19 cellular contexts compared by ENCODE assay signal in the genomic region with DNA sequence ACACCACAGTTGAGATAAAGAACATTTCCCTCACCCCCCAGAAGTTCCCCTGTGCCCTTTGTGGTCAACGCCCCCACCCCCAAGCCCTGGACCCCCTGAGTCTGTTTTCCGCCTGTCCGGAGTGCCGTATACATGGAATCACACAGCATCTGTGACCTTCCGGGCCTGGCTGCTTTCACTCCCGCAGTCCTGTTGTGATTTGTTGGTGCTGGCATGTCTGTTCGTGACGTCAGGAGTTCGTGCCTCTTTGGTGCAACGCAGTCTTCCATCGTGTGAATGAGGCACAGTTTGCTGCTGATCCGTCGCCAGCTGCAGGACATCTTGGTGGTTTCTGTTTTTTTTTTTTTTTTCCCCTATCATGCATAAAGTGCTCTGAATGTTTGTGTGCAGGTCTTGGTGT.
A peak's percentile ranks its signal among the peaks of the same experiment; 100 is the strongest.
DNase-seq lines count a peak whose midpoint lies in the region; ATAC-seq, FAIRE-seq and TF ChIP-seq lines count a peak whose summit lies in the region.
"Had no signal": no experiment of that assay in that cellular context is flagged by ENCODE, and none has a peak within 500 bp of the region (broad histone marks: within the 10 kb centered on the region; RNA-seq: fewer than 3 reads in every experiment).

No MANE protein-coding gene starts in this region.

- H3K9me3 Mint-ChIP-seq in chondrocyte (ENCODE audit: low read depth) (no peaks in the 10 kb centered on the region), nephron progenitor cell (peaks cover 3% of the 10 kb centered on the region)
- H3K9me3 Mint-ChIP-seq in natural killer cell treated with Interleukin-12 subunit alpha and Interleukin-12 subunit beta and Interleukin-15 and Interleukin-18, amount 100 ng/mL, for 72 hours, result no peaks in the 10 kb centered on the region

- in situ Hi-C loops in HepG2 (cut with HindIII; ENCODE audit: extremely low pct_ligation_motif_present, low pct_unique_long_range_greater_than_20kb), result no loop called here

- H3K9me3 ChIP-seq in HepG2 (ENCODE audit: low read length) (no peaks in the 10 kb centered on the region), right lobe of liver (no peaks in the 10 kb centered on the region)
- H3K9me3 ChIP-seq: HAP-1 had no signal

- TF ChIP-seq POLR2A in HepG2 (IDR thresholded peaks at IDR 0.05; ENCODE audit: insufficient read depth in 1 of 2, low read depth in 2 of 2, low read length in 2 of 2) (no peak), right lobe of liver (IDR thresholded peaks at IDR 0.05) (no peak)

- CTCF ChIA-PET in HepG2 (lab: Yijun Ruan, JAX; ENCODE audit: low intra/inter-chr PET ratio, low total read pairs), result no interaction called here

- intact Hi-C loops in HepG2 (cut with micrococcal nuclease; ENCODE audit: unreplicated experiment), result no loop called here
- intact Hi-C loops in right lobe of liver (cut with DNase I), result loop anchor here in 1 of 2 donors (10.0 kb wide), 1 partner anchor 52 kb away; no protein-coding TSS in a partner anchor

- H3K36me3 ChIP-seq in HepG2 (replicated peaks in 1 of 2; ENCODE audit: control insufficient read depth in 1 of 2, insufficient read depth in 2 of 2, low read length in 2 of 2) (no peaks in the 10 kb centered on the region), right lobe of liver (no peaks in the 10 kb centered on the region)
- H3K36me3 ChIP-seq: HAP-1 had no signal

- no peaks in the 10 kb centered on the region for H3K79me2 ChIP-seq in HepG2 (ENCODE audit: insufficient read depth, low read length)

- H3K27me3 Mint-ChIP-seq in chondrocyte (ENCODE audit: low read depth) (peaks cover 6% of the 10 kb centered on the region), nephron progenitor cell (ENCODE audit: low read depth, poor library complexity) (peaks cover 3% of the 10 kb centered on the region)
- H3K27me3 Mint-ChIP-seq in natural killer cell treated with Interleukin-12 subunit alpha and Interleukin-12 subunit beta and Interleukin-15 and Interleukin-18, amount 100 ng/mL, for 72 hours, result peaks cover 6 to 7% of the 10 kb centered on the region in 2 donors
- H3K27me3 Mint-ChIP-seq: CD4-positive, CD25-positive, alpha-beta regulatory T cell had no signal

- H3K4me1 Mint-ChIP-seq in chondrocyte (ENCODE audit: low read depth) (peaks cover 41% of the 10 kb centered on the region), nephron progenitor cell (peaks cover 28% of the 10 kb centered on the region)
- peaks cover 8% of the 10 kb centered on the region in 2 donors for H3K4me1 Mint-ChIP-seq in natural killer cell treated with Interleukin-12 subunit alpha and Interleukin-12 subunit beta and Interleukin-15 and Interleukin-18, amount 100 ng/mL, for 72 hours (ENCODE audit: low read depth in 2 of 2)
- H3K4me1 Mint-ChIP-seq: CD8-positive, alpha-beta memory T cell had no signal

- TF ChIP-seq EP300 in HepG2 (IDR thresholded peaks at IDR 0.05; ENCODE audit: low read depth in 2 of 2, low read length in 2 of 2) (no peak), HepG2 (CRISPR knock-in tag; IDR thresholded peaks at IDR 0.05; ENCODE audit: borderline replicate concordance) (no peak)

- ATAC-seq in HepG2, result no peak
- no peak for ATAC-seq in right lobe of liver
- no peak for ATAC-seq in natural killer cell treated with Interleukin-12 subunit alpha and Interleukin-12 subunit beta and Interleukin-15 and Interleukin-18, amount 100 ng/mL, for 72 hours

- no peak overlapping the region for H3K27ac Mint-ChIP-seq in chondrocyte (ENCODE audit: unreplicated experiment)
- peak overlapping the region; percentile 64 for H3K27ac Mint-ChIP-seq in nephron progenitor cell
- no peak overlapping the region for H3K27ac Mint-ChIP-seq in natural killer cell treated with Interleukin-12 subunit alpha and Interleukin-12 subunit beta and Interleukin-15 and Interleukin-18, amount 100 ng/mL, for 72 hours
- H3K27ac Mint-ChIP-seq: CD4-positive, CD25-positive, alpha-beta regulatory T cell; CD8-positive, alpha-beta memory T cell had no signal

- FAIRE-seq in HepG2 (lab: Jason Lieb, UNC), result no peak
- FAIRE-seq: G401.6, GM12891, GM18507 had no signal

- TF ChIP-seq RAD21 in HepG2 (CRISPR knock-in tag; IDR thresholded peaks at IDR 0.05), result no peak

- H3K4me3 ChIP-seq in HepG2 (replicated peaks in 1 of 3; ENCODE audit: insufficient read depth in 1 of 3, low read depth in 2 of 3, low read length in 3 of 3) (no peak overlapping the region), right lobe of liver (no peak overlapping the region)
- H3K4me3 ChIP-seq: GM23248, HAP-1 had no signal

- POLR2A ChIA-PET in HepG2 (lab: Yijun Ruan, JAX), result no interaction called here

- H2AFZ ChIP-seq in HepG2 (ENCODE audit: low read length), result no peak overlapping the region
- H2AFZ ChIP-seq: GM23248 had no signal

- H3K27me3 ChIP-seq in HepG2 (ENCODE audit: control insufficient read depth in 1 of 2, insufficient read depth in 2 of 2, low read length in 2 of 2) (peaks cover 0 to 42% of the 10 kb centered on the region in 2 experiments; a peak in 3 of 5 replicates), right lobe of liver (no peaks in the 10 kb centered on the region)

- H3K27ac ChIP-seq in HepG2 (ENCODE audit: extremely low read length, insufficient read depth, low read length) (no peak overlapping the region), right lobe of liver (no peak overlapping the region)
- H3K27ac ChIP-seq: GM23248 had no signal

- DNase-seq in HepG2 (ENCODE audit: low spot score) (no peak), right lobe of liver (no peak), chondrocyte (ENCODE audit: low spot score) (peak; percentile 44), nephron progenitor cell (no peak), middle frontal gyrus (ENCODE audit: extremely low spot score, low spot score) (no peak)
- DNase-seq in activated naive CD4-positive, alpha-beta T cell treated with Interleukin-2 at 50 U/mL for 16 hours, result no peak
- no peak for DNase-seq in natural killer cell treated with Interleukin-12 subunit alpha and Interleukin-12 subunit beta and Interleukin-15 and Interleukin-18, amount 100 ng/mL, for 72 hours (ENCODE audit: low spot score)
- DNase-seq: 8988T; C1 segment of cervical spinal cord; CD4-positive, CD25-positive, alpha-beta regulatory T cell; CD8-positive, alpha-beta memory T cell; COR-L47; DMS 273 treated with DMSO at 0.1 percent for 48 hours; DMS53; GM23248 had no signal

- no peaks in the 10 kb centered on the region for H4K20me1 ChIP-seq in HepG2 (ENCODE audit: insufficient read depth, low read length)

- H3K4me1 ChIP-seq in HepG2 (ENCODE audit: insufficient read depth, low read length) (no peaks in the 10 kb centered on the region), right lobe of liver (no peaks in the 10 kb centered on the region)
- H3K4me1 ChIP-seq: HAP-1 had no signal

- no peak overlapping the region for H3K9ac ChIP-seq in HepG2 (ENCODE audit: insufficient read depth, low read depth, low read length)
- H3K9ac ChIP-seq: GM23248 had no signal

- H3K4me2 ChIP-seq in HepG2 (ENCODE audit: low read depth, low read length), result no peak overlapping the region

- WGBS in HepG2 (ENCODE audit: low lambda C conversion rate), result 68% methylated on average over 13 of the region's 13 CpGs
- 90% methylated on average over 8 of the region's 13 CpGs for WGBS in right lobe of liver (ENCODE audit: insufficient coverage, low coverage, low lambda C conversion rate, missing lambda C conversion rate)

- no peaks in the 10 kb centered on the region for H3K36me3 Mint-ChIP-seq in chondrocyte (ENCODE audit: low read depth)
- H3K36me3 Mint-ChIP-seq in nephron progenitor cell (ENCODE audit: low read depth), result no peaks in the 10 kb centered on the region
- H3K36me3 Mint-ChIP-seq in natural killer cell treated with Interleukin-12 subunit alpha and Interleukin-12 subunit beta and Interleukin-15 and Interleukin-18, amount 100 ng/mL, for 72 hours, result no peaks in the 10 kb centered on the region
- H3K36me3 Mint-ChIP-seq: CD4-positive, CD25-positive, alpha-beta regulatory T cell; CD8-positive, alpha-beta memory T cell had no signal

- no TSS peak for BruUV-seq in HepG2 (replicated peaks; lab: Mats Ljungman, UMichigan)

- TF ChIP-seq CTCF in HepG2 (CRISPR knock-in tag; IDR thresholded peaks at IDR 0.05) (no peak), right lobe of liver (IDR thresholded peaks at IDR 0.05) (no peak), chondrocyte (IDR thresholded peaks at IDR 0.05) (no peak), nephron progenitor cell (IDR thresholded peaks at IDR 0.05) (no peak)

- H3K4me3 Mint-ChIP-seq in chondrocyte (ENCODE audit: unreplicated experiment) (no peak overlapping the region), nephron progenitor cell (no peak overlapping the region)
- no peak overlapping the region for H3K4me3 Mint-ChIP-seq in natural killer cell treated with Interleukin-12 subunit alpha and Interleukin-12 subunit beta and Interleukin-15 and Interleukin-18, amount 100 ng/mL, for 72 hours
- H3K4me3 Mint-ChIP-seq: CD4-positive, CD25-positive, alpha-beta regulatory T cell; CD8-positive, alpha-beta memory T cell had no signal

TF ChIP-seq in HepG2, 621 proteins besides CTCF, POLR2A, EP300 and RAD21:
- no peak for TF ChIP-seq KLF13 (CRISPR knock-in tag; IDR thresholded peaks at IDR 0.05)
- TF ChIP-seq CREB1 (IDR thresholded peaks at IDR 0.05), result peak; percentile 88
- no peak for TF ChIP-seq CREB1 (CRISPR knock-in tag; IDR thresholded peaks at IDR 0.05)
TF ChIP-seq in HepG2: peak in this region for 1.
